Comparison of ENCODE assay signal across 14 cellular contexts in genomic region chr20:47327711-47328110, GRCh38. TPM values are rescaled to one million over a fixed set of nuclear protein-coding genes. Genes with fewer than 3 reads are reported as not detected.
A peak's percentile ranks its signal among the peaks of the same experiment; 100 is the strongest.
DNase-seq lines count a peak whose midpoint lies in the region; ATAC-seq and TF ChIP-seq lines count a peak whose summit lies in the region.
"Had no signal": no experiment of that assay in that cellular context is flagged by ENCODE, and none has a peak within 500 bp of the region (broad histone marks: within the 10 kb centered on the region; RNA-seq: fewer than 3 reads in every experiment).

No MANE protein-coding gene starts in this region.

- intact Hi-C loops in Caco-2 (cut with micrococcal nuclease; ENCODE audit: unreplicated experiment): no loop called here

- H3K27me3 Mint-ChIP-seq in Caco-2 (ENCODE audit: insufficient read depth, unreplicated experiment): no peaks in the 10 kb centered on the region
- no peaks in the 10 kb centered on the region for H3K27me3 Mint-ChIP-seq in activated T-helper 17 cell treated with anti-CD3 and anti-CD28 coated beads, Interleukin-2, amount 50 U/mL, for 72 hours

- peaks cover 93% of the 10 kb centered on the region for H3K36me3 Mint-ChIP-seq in Caco-2 (ENCODE audit: insufficient read depth, unreplicated experiment)
- peaks cover 46% of the 10 kb centered on the region for H3K36me3 Mint-ChIP-seq in stimulated activated effector memory CD8-positive, alpha-beta T cell treated with anti-CD3 and anti-CD28 coated beads, Interleukin-12 subunit alpha, Interleukin-12 subunit beta, amount 100 ng/mL, for 72 hours
- H3K36me3 Mint-ChIP-seq in activated T-helper 17 cell treated with anti-CD3 and anti-CD28 coated beads, Interleukin-2, amount 50 U/mL, for 72 hours (ENCODE audit: low read depth): peaks cover 37% of the 10 kb centered on the region

- no peaks in the 10 kb centered on the region for H3K27me3 ChIP-seq in Caco-2 (replicated peaks; ENCODE audit: control insufficient read depth, insufficient read depth, low read length)
- no peaks in the 10 kb centered on the region for H3K27me3 ChIP-seq in RWPE2 (ENCODE audit: insufficient read depth, poor library complexity, severe bottlenecking)
- no peaks in the 10 kb centered on the region for H3K27me3 ChIP-seq in layer of hippocampus (ENCODE audit: control insufficient read depth, insufficient read depth, low read length)
- no peaks in the 10 kb centered on the region for H3K27me3 ChIP-seq in SJCRH30
- H3K27me3 ChIP-seq: uterus had no signal

- no peaks in the 10 kb centered on the region for H3K9me3 ChIP-seq in Caco-2
- H3K9me3 ChIP-seq in RWPE2 (ENCODE audit: severe bottlenecking): no peaks in the 10 kb centered on the region
- H3K9me3 ChIP-seq in SJCRH30 (replicated peaks): no peaks in the 10 kb centered on the region
- H3K9me3 ChIP-seq: mucosa of descending colon, uterus had no signal

- peak overlapping the region; percentile 100 for H3K27ac ChIP-seq in RWPE2 (ENCODE audit: poor library complexity, severe bottlenecking)
- peak overlapping the region; percentile 44 for H3K27ac ChIP-seq in layer of hippocampus (ENCODE audit: low read depth, low read length)
- no peak overlapping the region for H3K27ac ChIP-seq in SJCRH30

- no TSS peak for BruUV-seq in Caco-2 (replicated peaks; lab: Mats Ljungman, UMichigan)

- peaks cover 70% of the 10 kb centered on the region for H3K4me1 ChIP-seq in Caco-2
- peaks cover 60% of the 10 kb centered on the region for H3K4me1 ChIP-seq in RWPE2 (ENCODE audit: insufficient read depth, poor library complexity, severe bottlenecking)
- H3K4me1 ChIP-seq in SJCRH30: no peaks in the 10 kb centered on the region

- no peak for TF ChIP-seq CTCF in Caco-2 (IDR thresholded peaks at IDR 0.05; ENCODE audit: insufficient read depth in 1 of 2, low read depth in 1 of 2, low read length in 1 of 2, severe bottlenecking in 1 of 2, unreplicated experiment in 1 of 2)
- TF ChIP-seq CTCF in RWPE2 (IDR thresholded peaks at IDR 0.05; ENCODE audit: poor library complexity, severe bottlenecking): no peak

- DNase-seq in Caco-2 (no peak), RWPE2 (ENCODE audit: low spot score) (no peak), SJCRH30 (no peak)
- DNase-seq in stimulated activated effector memory CD8-positive, alpha-beta T cell treated with anti-CD3 and anti-CD28 coated beads, Interleukin-12 subunit alpha, Interleukin-12 subunit beta, amount 100 ng/mL, for 72 hours (ENCODE audit: low spot score in 2 of 2): no peak
- no peak for DNase-seq in activated CD8-positive, alpha-beta memory T cell treated with anti-CD3 and anti-CD28 coated beads, Interleukin-2, amount 50 U/mL, for 4 hours
- DNase-seq: activated CD4-positive, alpha-beta T cell treated with anti-CD3 and anti-CD28 coated beads for 1 hour; activated CD8-positive, alpha-beta memory T cell treated with anti-CD3 and anti-CD28 coated beads, Interleukin-2, amount 50 U/mL, for 48 hours; DND-41; islet precursor cell; mucosa of descending colon; MV-4-11; uterus had no signal

- H3K27ac Mint-ChIP-seq in Caco-2 (ENCODE audit: unreplicated experiment): peak overlapping the region; percentile 4
- H3K27ac Mint-ChIP-seq in stimulated activated effector memory CD8-positive, alpha-beta T cell treated with anti-CD3 and anti-CD28 coated beads, Interleukin-12 subunit alpha, Interleukin-12 subunit beta, amount 100 ng/mL, for 72 hours: peak overlapping the region; percentile 43
- H3K27ac Mint-ChIP-seq in activated T-helper 17 cell treated with anti-CD3 and anti-CD28 coated beads, Interleukin-2, amount 50 U/mL, for 72 hours: no peak overlapping the region

- H3K4me3 ChIP-seq in Caco-2 (ENCODE audit: low read depth, low read length) (no peak overlapping the region), RWPE2 (ENCODE audit: severe bottlenecking) (no peak overlapping the region), SJCRH30 (no peak overlapping the region)
- H3K4me3 ChIP-seq: mucosa of descending colon, uterus had no signal

- no peaks in the 10 kb centered on the region for H3K9me3 Mint-ChIP-seq in Caco-2 (ENCODE audit: unreplicated experiment)
- H3K9me3 Mint-ChIP-seq in stimulated activated effector memory CD8-positive, alpha-beta T cell treated with anti-CD3 and anti-CD28 coated beads, Interleukin-12 subunit alpha, Interleukin-12 subunit beta, amount 100 ng/mL, for 72 hours: no peaks in the 10 kb centered on the region
- H3K9me3 Mint-ChIP-seq in activated T-helper 17 cell treated with anti-CD3 and anti-CD28 coated beads, Interleukin-2, amount 50 U/mL, for 72 hours: no peaks in the 10 kb centered on the region

- ATAC-seq in RWPE2 (ENCODE audit: low read depth): no peak
- no peak for ATAC-seq in stimulated activated effector memory CD8-positive, alpha-beta T cell treated with anti-CD3 and anti-CD28 coated beads, Interleukin-12 subunit alpha, Interleukin-12 subunit beta, amount 100 ng/mL, for 72 hours
- ATAC-seq in activated T-helper 17 cell treated with anti-CD3 and anti-CD28 coated beads, Interleukin-2, amount 50 U/mL, for 72 hours (replicated peaks): no peak
- ATAC-seq: mucosa of descending colon had no signal

- no peak overlapping the region for H3K4me3 Mint-ChIP-seq in Caco-2 (ENCODE audit: unreplicated experiment)
- H3K4me3 Mint-ChIP-seq in stimulated activated effector memory CD8-positive, alpha-beta T cell treated with anti-CD3 and anti-CD28 coated beads, Interleukin-12 subunit alpha, Interleukin-12 subunit beta, amount 100 ng/mL, for 72 hours: no peak overlapping the region
- no peak overlapping the region for H3K4me3 Mint-ChIP-seq in activated T-helper 17 cell treated with anti-CD3 and anti-CD28 coated beads, Interleukin-2, amount 50 U/mL, for 72 hours

- peaks cover 56% of the 10 kb centered on the region for H3K4me1 Mint-ChIP-seq in Caco-2 (ENCODE audit: low read depth, unreplicated experiment)
- H3K4me1 Mint-ChIP-seq in stimulated activated effector memory CD8-positive, alpha-beta T cell treated with anti-CD3 and anti-CD28 coated beads, Interleukin-12 subunit alpha, Interleukin-12 subunit beta, amount 100 ng/mL, for 72 hours: peaks cover 48% of the 10 kb centered on the region
- H3K4me1 Mint-ChIP-seq in activated T-helper 17 cell treated with anti-CD3 and anti-CD28 coated beads, Interleukin-2, amount 50 U/mL, for 72 hours: peaks cover 28% of the 10 kb centered on the region

- H3K36me3 ChIP-seq in Caco-2 (ENCODE audit: control insufficient read depth, insufficient read depth, low read length) (peaks cover 14% of the 10 kb centered on the region), RWPE2 (ENCODE audit: low read depth) (peaks cover 70% of the 10 kb centered on the region), SJCRH30 (peaks cover 18% of the 10 kb centered on the region)
- H3K36me3 ChIP-seq: uterus had no signal

- POLR2A ChIA-PET in Caco-2 (lab: Charles Lee): interaction anchor here (0.6 to 3.0 kb wide), 4 partner anchors 12 to 57 kb away, joined by 3 to 15 read pairs (median 7); partner anchors contain the start of gene ZMYND8

- CTCF ChIA-PET in Caco-2 (lab: Charles Lee): interaction anchor here (1.8 to 3.1 kb wide), 2 partner anchors 56 to 57 kb away, joined by 12 to 23 read pairs; no protein-coding TSS in a partner anchor

RNA-seq across cellular contexts. Expression of gene ZMYND8, which starts 28.8 kb away (rescaled TPM):
- total RNA-seq in Caco-2 (2022): 180 and 194 TPM in 2 replicates
- total RNA-seq in activated T-helper 17 cell treated with anti-CD3 and anti-CD28 coated beads, Interleukin-2, amount 50 U/mL, for 72 hours: 10 to 100 TPM; 35.3 to 39.4 TPM
- 45.4 and 45.8 TPM in 2 replicates for total RNA-seq in SJCRH30 (2014; rRNA removed; shearing (Covaris generic))
